Comparison of ENCODE assay signal across 10 cellular contexts in genomic region chr2:6914829-6915228, GRCh38.
A peak's percentile ranks its signal among the peaks of the same experiment; 100 is the strongest.
DNase-seq lines count a peak whose midpoint lies in the region; ATAC-seq and TF ChIP-seq lines count a peak whose summit lies in the region.
"Had no signal": no experiment of that assay in that cellular context is flagged by ENCODE, and none has a peak within 500 bp of the region (broad histone marks: within the 10 kb centered on the region; RNA-seq: fewer than 3 reads in every experiment).

No MANE protein-coding gene starts in this region.

- H3K27ac ChIP-seq in cingulate gyrus (ENCODE audit: low read depth, low read length), result peak overlapping the region; percentile 89

- ATAC-seq in SK-N-SH treated with all-trans-retinoic acid at 6 μM for 48 hours, result peak; percentile 19
- no peak for ATAC-seq in GM18517 (IDR thresholded peaks at IDR 0.05; ENCODE audit: unreplicated experiment)
- no peak for ATAC-seq in HG03565 (IDR thresholded peaks at IDR 0.05; ENCODE audit: unreplicated experiment)
- no peak for ATAC-seq in HG02571 (IDR thresholded peaks at IDR 0.05; ENCODE audit: unreplicated experiment)

- DNase-seq in NCI-H2029 (lab: John Stamatoyannopoulos, UW) (peak; percentile 11), NCI-H2029 treated with DMSO at 0.1 percent for 48 hours (lab: John Stamatoyannopoulos, UW) (no peak), pons (ENCODE audit: low spot score) (peak; percentile 50)
- DNase-seq: activated CD4-positive, CD25-positive, alpha-beta regulatory T cell; MM.1S had no signal

TF ChIP-seq in SK-N-SH treated with all-trans-retinoic acid at 6 μM for 48 hours, 23 proteins besides CTCF, POLR2A, EP300 and RAD21:
- TF ChIP-seq ZFP3 (CRISPR knock-in tag; IDR thresholded peaks at IDR 0.05) (0 out of 2 replicates have a peak, but pooled peaks have one; percentile 54), ZFP30 (CRISPR knock-in tag; IDR thresholded peaks at IDR 0.05) (no peak)
